In the genomic region with DNA sequence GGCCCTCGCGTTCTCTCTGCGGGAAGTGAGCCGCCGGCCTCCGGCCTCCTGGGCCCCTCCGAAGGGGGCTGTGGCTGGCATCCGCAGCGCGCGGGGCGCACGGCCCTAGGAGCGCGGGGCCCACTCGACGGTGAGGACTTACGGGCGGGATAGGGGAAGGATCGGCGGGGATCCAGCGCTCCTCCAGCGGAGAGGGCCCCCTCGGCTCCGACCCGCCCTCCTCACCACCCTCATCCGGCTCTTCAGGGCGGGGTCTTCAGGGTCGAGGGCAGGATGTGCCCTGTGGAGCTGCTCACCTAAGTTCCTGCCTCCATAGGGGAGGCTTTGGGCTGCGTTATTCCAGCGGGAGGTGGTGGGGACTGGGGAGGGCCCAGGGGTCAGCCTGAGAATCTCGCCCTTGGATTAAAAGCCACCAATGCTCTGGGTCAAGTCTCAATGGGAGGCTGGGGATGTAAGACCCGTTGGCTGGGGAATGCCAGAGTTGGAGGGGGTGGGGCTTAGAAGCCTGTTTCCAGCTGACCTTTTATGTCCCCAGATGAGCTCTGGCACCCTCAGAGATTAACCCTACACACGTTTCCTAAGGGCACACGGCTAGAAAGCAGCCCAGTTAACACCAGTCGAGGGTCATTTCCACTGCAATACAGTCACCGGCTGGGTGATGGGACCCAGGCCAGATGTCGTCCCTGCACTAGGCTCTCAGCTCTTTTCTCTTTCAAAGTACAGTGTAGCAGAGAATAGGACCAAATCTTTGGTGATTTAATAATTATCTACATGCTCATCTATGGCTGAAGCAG, we compare ENCODE assay signal across 8 cellular contexts. TPM values are rescaled to one million over a fixed set of nuclear protein-coding genes. Genes with fewer than 3 reads are reported as not detected.
DNase-seq lines count a peak whose midpoint lies in the region; ATAC-seq and TF ChIP-seq lines count a peak whose summit lies in the region.

No MANE protein-coding gene starts in this region.

- no peaks in the 10 kb centered on the region for H3K36me3 Mint-ChIP-seq in endothelial cell (ENCODE audit: low read depth, unreplicated experiment)

- H3K4me3 Mint-ChIP-seq in endothelial cell (ENCODE audit: unreplicated experiment) = peak overlapping the region; percentile 82

- H3K9me3 ChIP-seq in ES-I3 (ENCODE audit: control insufficient read depth, insufficient read depth, low read length) = no peaks in the 10 kb centered on the region
- peaks cover 1% of the 10 kb centered on the region for H3K9me3 ChIP-seq in neuron (ENCODE audit: low read length)

- H3K9ac ChIP-seq in ES-I3 (ENCODE audit: low read depth, low read length) = peak overlapping the region; percentile 79

- H3K27me3 ChIP-seq in neuron (ENCODE audit: insufficient read depth, low read length) = peaks cover 24% of the 10 kb centered on the region

- peaks cover 9% of the 10 kb centered on the region; the same call in 1 of the 2 replicates for H3K4me1 ChIP-seq in ES-I3 (ENCODE audit: insufficient read depth, low read length)
- H3K4me1 ChIP-seq in neuron (ENCODE audit: insufficient read depth, low read length) = peaks cover 14% of the 10 kb centered on the region

- no peaks in the 10 kb centered on the region for H3K9me3 Mint-ChIP-seq in endothelial cell (ENCODE audit: unreplicated experiment)

- H3K27me3 Mint-ChIP-seq in endothelial cell (ENCODE audit: unreplicated experiment) = peaks cover 16% of the 10 kb centered on the region

- peaks cover 13% of the 10 kb centered on the region for H3K4me1 Mint-ChIP-seq in endothelial cell (ENCODE audit: unreplicated experiment)

- peak overlapping the region; percentile 92 for H2AFZ ChIP-seq in neuron (ENCODE audit: low read depth, low read length)

- H3K36me3 ChIP-seq in ES-I3 (ENCODE audit: insufficient read depth, low read length) = no peaks in the 10 kb centered on the region
- H3K36me3 ChIP-seq in neuron (ENCODE audit: insufficient read depth, low read length) = no peaks in the 10 kb centered on the region

- DNase-seq in NCI-H1105 treated with DMSO at 0.1 percent for 48 hours (lab: John Stamatoyannopoulos, UW) (peak; percentile 55), endothelial cell (ENCODE audit: low spot score) (no peak), SHP77 treated with DMSO at 0.1 percent for 48 hours (lab: John Stamatoyannopoulos, UW) (no peak)

- TF ChIP-seq CTCF in endothelial cell (IDR thresholded peaks at IDR 0.05; ENCODE audit: unreplicated experiment) = no peak

- ATAC-seq in GM18498 (IDR thresholded peaks at IDR 0.05; ENCODE audit: unreplicated experiment) (no peak), GM18870 (IDR thresholded peaks at IDR 0.05; ENCODE audit: unreplicated experiment) (no peak), HG03571 (IDR thresholded peaks at IDR 0.05; ENCODE audit: unreplicated experiment) (no peak)

- peak overlapping the region; percentile 50 for H3K4me3 ChIP-seq in neuron (ENCODE audit: low read length)

- H3K27ac Mint-ChIP-seq in endothelial cell (ENCODE audit: unreplicated experiment) = peak overlapping the region; percentile 48

RNA-seq across cellular contexts. Expression of gene TBX2, which starts 13.4 kb away (rescaled TPM):
- 0.23 TPM for total RNA-seq in endothelial cell (ENCODE audit: unreplicated experiment)

RNA-seq across cellular contexts. Expression of gene TBX4, which starts 39.2 kb away (rescaled TPM):
- 1.1 TPM for total RNA-seq in endothelial cell (ENCODE audit: unreplicated experiment)
